Comparison of ENCODE assay signal across 2 cellular contexts in the genomic region with DNA sequence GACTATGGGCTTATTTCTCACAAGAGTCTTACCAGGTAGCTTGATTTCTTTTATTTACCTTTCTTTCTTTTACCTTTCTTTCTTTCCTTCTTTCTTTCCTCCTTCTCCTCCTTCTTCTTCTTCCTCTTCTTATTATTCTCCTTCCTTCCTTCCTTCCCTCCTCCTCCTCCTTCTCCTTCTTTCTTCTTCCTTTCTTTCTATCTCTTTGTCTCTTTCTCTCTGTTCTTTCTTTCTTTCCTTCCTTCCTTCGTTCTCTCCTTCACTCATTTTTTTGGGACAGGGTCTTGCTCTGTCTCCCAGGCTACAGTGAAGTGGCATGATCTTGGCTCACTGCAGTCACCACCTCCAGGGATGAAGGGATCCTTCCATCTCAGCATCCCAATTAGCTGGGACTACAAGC.
TF ChIP-seq lines count a peak whose summit lies in the region.

No MANE protein-coding gene starts in this region.

TF ChIP-seq in HEK293, 187 proteins besides CTCF, POLR2A, EP300 and RAD21:
- TF ChIP-seq, protein P1, sequence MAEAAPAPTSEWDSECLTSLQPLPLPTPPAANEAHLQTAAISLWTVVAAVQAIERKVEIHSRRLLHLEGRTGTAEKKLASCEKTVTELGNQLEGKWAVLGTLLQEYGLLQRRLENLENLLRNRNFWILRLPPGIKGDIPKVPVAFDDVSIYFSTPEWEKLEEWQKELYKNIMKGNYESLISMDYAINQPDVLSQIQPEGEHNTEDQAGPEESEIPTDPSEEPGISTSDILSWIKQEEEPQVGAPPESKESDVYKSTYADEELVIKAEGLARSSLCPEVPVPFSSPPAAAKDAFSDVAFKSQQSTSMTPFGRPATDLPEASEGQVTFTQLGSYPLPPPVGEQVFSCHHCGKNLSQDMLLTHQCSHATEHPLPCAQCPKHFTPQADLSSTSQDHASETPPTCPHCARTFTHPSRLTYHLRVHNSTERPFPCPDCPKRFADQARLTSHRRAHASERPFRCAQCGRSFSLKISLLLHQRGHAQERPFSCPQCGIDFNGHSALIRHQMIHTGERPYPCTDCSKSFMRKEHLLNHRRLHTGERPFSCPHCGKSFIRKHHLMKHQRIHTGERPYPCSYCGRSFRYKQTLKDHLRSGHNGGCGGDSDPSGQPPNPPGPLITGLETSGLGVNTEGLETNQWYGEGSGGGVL (tag by site-specific recombination; IDR thresholded peaks at IDR 0.05): no peak
- TF ChIP-seq ZNF366 (tag by site-specific recombination; conservative IDR thresholded peaks at IDR 0.05): peak; percentile 66

TF ChIP-seq in K562, 482 proteins besides CTCF, POLR2A, EP300 and RAD21 (continued from another document):
- TF ChIP-seq SMARCA4 (IDR thresholded peaks at IDR 0.05) (no peak), MCM5 (IDR thresholded peaks at IDR 0.05; ENCODE audit: low read depth) (no peak), RCOR1 (IDR thresholded peaks at IDR 0.05; ENCODE audit: borderline replicate concordance in 1 of 2, low read depth in 2 of 2, low read length in 2 of 2) (no peak)
- TF ChIP-seq, protein P2, sequence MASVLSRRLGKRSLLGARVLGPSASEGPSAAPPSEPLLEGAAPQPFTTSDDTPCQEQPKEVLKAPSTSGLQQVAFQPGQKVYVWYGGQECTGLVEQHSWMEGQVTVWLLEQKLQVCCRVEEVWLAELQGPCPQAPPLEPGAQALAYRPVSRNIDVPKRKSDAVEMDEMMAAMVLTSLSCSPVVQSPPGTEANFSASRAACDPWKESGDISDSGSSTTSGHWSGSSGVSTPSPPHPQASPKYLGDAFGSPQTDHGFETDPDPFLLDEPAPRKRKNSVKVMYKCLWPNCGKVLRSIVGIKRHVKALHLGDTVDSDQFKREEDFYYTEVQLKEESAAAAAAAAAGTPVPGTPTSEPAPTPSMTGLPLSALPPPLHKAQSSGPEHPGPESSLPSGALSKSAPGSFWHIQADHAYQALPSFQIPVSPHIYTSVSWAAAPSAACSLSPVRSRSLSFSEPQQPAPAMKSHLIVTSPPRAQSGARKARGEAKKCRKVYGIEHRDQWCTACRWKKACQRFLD (CRISPR knock-in tag; IDR thresholded peaks at IDR 0.05): no peak
- TF ChIP-seq, protein P3, sequence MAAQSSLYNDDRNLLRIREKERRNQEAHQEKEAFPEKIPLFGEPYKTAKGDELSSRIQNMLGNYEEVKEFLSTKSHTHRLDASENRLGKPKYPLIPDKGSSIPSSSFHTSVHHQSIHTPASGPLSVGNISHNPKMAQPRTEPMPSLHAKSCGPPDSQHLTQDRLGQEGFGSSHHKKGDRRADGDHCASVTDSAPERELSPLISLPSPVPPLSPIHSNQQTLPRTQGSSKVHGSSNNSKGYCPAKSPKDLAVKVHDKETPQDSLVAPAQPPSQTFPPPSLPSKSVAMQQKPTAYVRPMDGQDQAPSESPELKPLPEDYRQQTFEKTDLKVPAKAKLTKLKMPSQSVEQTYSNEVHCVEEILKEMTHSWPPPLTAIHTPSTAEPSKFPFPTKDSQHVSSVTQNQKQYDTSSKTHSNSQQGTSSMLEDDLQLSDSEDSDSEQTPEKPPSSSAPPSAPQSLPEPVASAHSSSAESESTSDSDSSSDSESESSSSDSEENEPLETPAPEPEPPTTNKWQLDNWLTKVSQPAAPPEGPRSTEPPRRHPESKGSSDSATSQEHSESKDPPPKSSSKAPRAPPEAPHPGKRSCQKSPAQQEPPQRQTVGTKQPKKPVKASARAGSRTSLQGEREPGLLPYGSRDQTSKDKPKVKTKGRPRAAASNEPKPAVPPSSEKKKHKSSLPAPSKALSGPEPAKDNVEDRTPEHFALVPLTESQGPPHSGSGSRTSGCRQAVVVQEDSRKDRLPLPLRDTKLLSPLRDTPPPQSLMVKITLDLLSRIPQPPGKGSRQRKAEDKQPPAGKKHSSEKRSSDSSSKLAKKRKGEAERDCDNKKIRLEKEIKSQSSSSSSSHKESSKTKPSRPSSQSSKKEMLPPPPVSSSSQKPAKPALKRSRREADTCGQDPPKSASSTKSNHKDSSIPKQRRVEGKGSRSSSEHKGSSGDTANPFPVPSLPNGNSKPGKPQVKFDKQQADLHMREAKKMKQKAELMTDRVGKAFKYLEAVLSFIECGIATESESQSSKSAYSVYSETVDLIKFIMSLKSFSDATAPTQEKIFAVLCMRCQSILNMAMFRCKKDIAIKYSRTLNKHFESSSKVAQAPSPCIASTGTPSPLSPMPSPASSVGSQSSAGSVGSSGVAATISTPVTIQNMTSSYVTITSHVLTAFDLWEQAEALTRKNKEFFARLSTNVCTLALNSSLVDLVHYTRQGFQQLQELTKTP (IDR thresholded peaks at IDR 0.05; ENCODE audit: low read depth in 1 of 2, partially characterized antibody in 2 of 2): no peak
- TF ChIP-seq, protein P4, sequence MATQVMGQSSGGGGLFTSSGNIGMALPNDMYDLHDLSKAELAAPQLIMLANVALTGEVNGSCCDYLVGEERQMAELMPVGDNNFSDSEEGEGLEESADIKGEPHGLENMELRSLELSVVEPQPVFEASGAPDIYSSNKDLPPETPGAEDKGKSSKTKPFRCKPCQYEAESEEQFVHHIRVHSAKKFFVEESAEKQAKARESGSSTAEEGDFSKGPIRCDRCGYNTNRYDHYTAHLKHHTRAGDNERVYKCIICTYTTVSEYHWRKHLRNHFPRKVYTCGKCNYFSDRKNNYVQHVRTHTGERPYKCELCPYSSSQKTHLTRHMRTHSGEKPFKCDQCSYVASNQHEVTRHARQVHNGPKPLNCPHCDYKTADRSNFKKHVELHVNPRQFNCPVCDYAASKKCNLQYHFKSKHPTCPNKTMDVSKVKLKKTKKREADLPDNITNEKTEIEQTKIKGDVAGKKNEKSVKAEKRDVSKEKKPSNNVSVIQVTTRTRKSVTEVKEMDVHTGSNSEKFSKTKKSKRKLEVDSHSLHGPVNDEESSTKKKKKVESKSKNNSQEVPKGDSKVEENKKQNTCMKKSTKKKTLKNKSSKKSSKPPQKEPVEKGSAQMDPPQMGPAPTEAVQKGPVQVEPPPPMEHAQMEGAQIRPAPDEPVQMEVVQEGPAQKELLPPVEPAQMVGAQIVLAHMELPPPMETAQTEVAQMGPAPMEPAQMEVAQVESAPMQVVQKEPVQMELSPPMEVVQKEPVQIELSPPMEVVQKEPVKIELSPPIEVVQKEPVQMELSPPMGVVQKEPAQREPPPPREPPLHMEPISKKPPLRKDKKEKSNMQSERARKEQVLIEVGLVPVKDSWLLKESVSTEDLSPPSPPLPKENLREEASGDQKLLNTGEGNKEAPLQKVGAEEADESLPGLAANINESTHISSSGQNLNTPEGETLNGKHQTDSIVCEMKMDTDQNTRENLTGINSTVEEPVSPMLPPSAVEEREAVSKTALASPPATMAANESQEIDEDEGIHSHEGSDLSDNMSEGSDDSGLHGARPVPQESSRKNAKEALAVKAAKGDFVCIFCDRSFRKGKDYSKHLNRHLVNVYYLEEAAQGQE (CRISPR knock-in tag; IDR thresholded peaks at IDR 0.05; ENCODE audit: low read depth): no peak
- TF ChIP-seq, protein P5, sequence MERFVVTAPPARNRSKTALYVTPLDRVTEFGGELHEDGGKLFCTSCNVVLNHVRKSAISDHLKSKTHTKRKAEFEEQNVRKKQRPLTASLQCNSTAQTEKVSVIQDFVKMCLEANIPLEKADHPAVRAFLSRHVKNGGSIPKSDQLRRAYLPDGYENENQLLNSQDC (CRISPR knock-in tag; IDR thresholded peaks at IDR 0.05): no peak
- TF ChIP-seq, protein P6, sequence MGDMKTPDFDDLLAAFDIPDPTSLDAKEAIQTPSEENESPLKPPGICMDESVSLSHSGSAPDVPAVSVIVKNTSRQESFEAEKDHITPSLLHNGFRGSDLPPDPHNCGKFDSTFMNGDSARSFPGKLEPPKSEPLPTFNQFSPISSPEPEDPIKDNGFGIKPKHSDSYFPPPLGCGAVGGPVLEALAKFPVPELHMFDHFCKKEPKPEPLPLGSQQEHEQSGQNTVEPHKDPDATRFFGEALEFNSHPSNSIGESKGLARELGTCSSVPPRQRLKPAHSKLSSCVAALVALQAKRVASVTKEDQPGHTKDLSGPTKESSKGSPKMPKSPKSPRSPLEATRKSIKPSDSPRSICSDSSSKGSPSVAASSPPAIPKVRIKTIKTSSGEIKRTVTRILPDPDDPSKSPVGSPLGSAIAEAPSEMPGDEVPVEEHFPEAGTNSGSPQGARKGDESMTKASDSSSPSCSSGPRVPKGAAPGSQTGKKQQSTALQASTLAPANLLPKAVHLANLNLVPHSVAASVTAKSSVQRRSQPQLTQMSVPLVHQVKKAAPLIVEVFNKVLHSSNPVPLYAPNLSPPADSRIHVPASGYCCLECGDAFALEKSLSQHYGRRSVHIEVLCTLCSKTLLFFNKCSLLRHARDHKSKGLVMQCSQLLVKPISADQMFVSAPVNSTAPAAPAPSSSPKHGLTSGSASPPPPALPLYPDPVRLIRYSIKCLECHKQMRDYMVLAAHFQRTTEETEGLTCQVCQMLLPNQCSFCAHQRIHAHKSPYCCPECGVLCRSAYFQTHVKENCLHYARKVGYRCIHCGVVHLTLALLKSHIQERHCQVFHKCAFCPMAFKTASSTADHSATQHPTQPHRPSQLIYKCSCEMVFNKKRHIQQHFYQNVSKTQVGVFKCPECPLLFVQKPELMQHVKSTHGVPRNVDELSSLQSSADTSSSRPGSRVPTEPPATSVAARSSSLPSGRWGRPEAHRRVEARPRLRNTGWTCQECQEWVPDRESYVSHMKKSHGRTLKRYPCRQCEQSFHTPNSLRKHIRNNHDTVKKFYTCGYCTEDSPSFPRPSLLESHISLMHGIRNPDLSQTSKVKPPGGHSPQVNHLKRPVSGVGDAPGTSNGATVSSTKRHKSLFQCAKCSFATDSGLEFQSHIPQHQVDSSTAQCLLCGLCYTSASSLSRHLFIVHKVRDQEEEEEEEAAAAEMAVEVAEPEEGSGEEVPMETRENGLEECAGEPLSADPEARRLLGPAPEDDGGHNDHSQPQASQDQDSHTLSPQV (IDR thresholded peaks at IDR 0.05): no peak
- TF ChIP-seq, protein P7, sequence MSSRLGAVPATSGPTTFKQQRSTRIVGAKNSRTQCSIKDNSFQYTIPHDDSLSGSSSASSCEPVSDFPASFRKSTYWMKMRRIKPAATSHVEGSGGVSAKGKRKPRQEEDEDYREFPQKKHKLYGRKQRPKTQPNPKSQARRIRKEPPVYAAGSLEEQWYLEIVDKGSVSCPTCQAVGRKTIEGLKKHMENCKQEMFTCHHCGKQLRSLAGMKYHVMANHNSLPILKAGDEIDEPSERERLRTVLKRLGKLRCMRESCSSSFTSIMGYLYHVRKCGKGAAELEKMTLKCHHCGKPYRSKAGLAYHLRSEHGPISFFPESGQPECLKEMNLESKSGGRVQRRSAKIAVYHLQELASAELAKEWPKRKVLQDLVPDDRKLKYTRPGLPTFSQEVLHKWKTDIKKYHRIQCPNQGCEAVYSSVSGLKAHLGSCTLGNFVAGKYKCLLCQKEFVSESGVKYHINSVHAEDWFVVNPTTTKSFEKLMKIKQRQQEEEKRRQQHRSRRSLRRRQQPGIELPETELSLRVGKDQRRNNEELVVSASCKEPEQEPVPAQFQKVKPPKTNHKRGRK (tag; IDR thresholded peaks at IDR 0.05): peak; percentile 92
- TF ChIP-seq, protein P8, sequence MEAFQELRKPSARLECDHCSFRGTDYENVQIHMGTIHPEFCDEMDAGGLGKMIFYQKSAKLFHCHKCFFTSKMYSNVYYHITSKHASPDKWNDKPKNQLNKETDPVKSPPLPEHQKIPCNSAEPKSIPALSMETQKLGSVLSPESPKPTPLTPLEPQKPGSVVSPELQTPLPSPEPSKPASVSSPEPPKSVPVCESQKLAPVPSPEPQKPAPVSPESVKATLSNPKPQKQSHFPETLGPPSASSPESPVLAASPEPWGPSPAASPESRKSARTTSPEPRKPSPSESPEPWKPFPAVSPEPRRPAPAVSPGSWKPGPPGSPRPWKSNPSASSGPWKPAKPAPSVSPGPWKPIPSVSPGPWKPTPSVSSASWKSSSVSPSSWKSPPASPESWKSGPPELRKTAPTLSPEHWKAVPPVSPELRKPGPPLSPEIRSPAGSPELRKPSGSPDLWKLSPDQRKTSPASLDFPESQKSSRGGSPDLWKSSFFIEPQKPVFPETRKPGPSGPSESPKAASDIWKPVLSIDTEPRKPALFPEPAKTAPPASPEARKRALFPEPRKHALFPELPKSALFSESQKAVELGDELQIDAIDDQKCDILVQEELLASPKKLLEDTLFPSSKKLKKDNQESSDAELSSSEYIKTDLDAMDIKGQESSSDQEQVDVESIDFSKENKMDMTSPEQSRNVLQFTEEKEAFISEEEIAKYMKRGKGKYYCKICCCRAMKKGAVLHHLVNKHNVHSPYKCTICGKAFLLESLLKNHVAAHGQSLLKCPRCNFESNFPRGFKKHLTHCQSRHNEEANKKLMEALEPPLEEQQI (IDR thresholded peaks at IDR 0.05): no peak
